In genomic region chr4:124631760-124632159, GRCh38 we compare ENCODE assay signal across 8 cellular contexts.
DNase-seq lines count a peak whose midpoint lies in the region; ATAC-seq, FAIRE-seq and TF ChIP-seq lines count a peak whose summit lies in the region.

No MANE protein-coding gene starts in this region.

- CTCF ChIA-PET in HCT116 (lab: Charles Lee) (no interaction called here), endothelial cell of umbilical vein (lab: Charles Lee) (interaction anchor here (1.8 kb wide), 1 partner anchor 298 kb away, joined by 11 read pairs; no protein-coding TSS in a partner anchor)

- H2AFZ ChIP-seq in HCT116 (ENCODE audit: low read depth, low read length, poor library complexity, severe bottlenecking) (peak overlapping the region; percentile 50), endothelial cell of umbilical vein (ENCODE audit: low read depth, low read length) (no peak overlapping the region)

- no peaks in the 10 kb centered on the region for H3K27me3 ChIP-seq in HCT116 (ENCODE audit: insufficient read depth, low read length)
- no peaks in the 10 kb centered on the region for H3K27me3 ChIP-seq in endothelial cell of umbilical vein (ENCODE audit: control insufficient read depth in 2 of 2, insufficient read depth in 2 of 2, low read length in 2 of 2)
- no peaks in the 10 kb centered on the region for H3K27me3 ChIP-seq in vagina

- peak overlapping the region in 1 of 2 experiments; percentile 6; a peak in 1 of 4 replicates for H3K4me3 ChIP-seq in HCT116 (replicated peaks in 1 of 2; ENCODE audit: low read depth in 1 of 2, low read length in 2 of 2)
- H3K4me3 ChIP-seq in endothelial cell of umbilical vein (replicated peaks in 1 of 3; ENCODE audit: insufficient read depth in 1 of 3, low read depth in 1 of 3, low read length in 3 of 3): no peak overlapping the region
- H3K4me3 ChIP-seq in retinal pigment epithelial cell (ENCODE audit: low read length): no peak overlapping the region
- H3K4me3 ChIP-seq in vagina: no peak overlapping the region

- H3K9me3 ChIP-seq in HCT116 (ENCODE audit: control insufficient read depth in 1 of 2, insufficient read depth in 1 of 2, low read depth in 1 of 2, low read length in 2 of 2) (no peaks in the 10 kb centered on the region), endothelial cell of umbilical vein (replicated peaks; ENCODE audit: control insufficient read depth, insufficient read depth, low read length) (no peaks in the 10 kb centered on the region), vagina (no peaks in the 10 kb centered on the region)

- H3K9ac ChIP-seq in HCT116 (ENCODE audit: low read length) (peak overlapping the region; percentile 10; the same call in 1 of the 2 replicates), endothelial cell of umbilical vein (replicated peaks; ENCODE audit: extremely low read depth, insufficient read depth, low read length) (peak overlapping the region; percentile 35)

- H3K27ac ChIP-seq in HCT116 (ENCODE audit: low read depth, low read length) (peak overlapping the region; percentile 52), endothelial cell of umbilical vein (ENCODE audit: insufficient read depth, low read depth, low read length) (peak overlapping the region; percentile 70), vagina (no peak overlapping the region)

- intact Hi-C loops in HCT116 (cut with micrococcal nuclease) (no loop called here), endothelial cell of umbilical vein (cut with micrococcal nuclease) (loop anchor here (1.0 to 5.0 kb wide), 2 partner anchors 81 to 153 kb away; partner anchors contain the start of gene ANKRD50), vagina (cut with DNase I) (no loop called here)

- no peak for TF ChIP-seq POLR2A in HCT116 (IDR thresholded peaks at IDR 0.05; ENCODE audit: borderline replicate concordance, extremely low read depth, insufficient read depth, insufficient read length)
- no peak for TF ChIP-seq POLR2A in endothelial cell of umbilical vein (IDR thresholded peaks at IDR 0.05; ENCODE audit: low read depth, low read length)
- no peak for TF ChIP-seq POLR2A in vagina (IDR thresholded peaks at IDR 0.05)

- H3K4me1 ChIP-seq in HCT116 (ENCODE audit: control insufficient read depth in 1 of 2, insufficient read depth in 2 of 2, low read length in 2 of 2): peaks cover 18 to 26% of the 10 kb centered on the region in 2 experiments
- peaks cover 29% of the 10 kb centered on the region for H3K4me1 ChIP-seq in endothelial cell of umbilical vein (ENCODE audit: control insufficient read depth, extremely low read depth, insufficient read depth, low read length)
- peaks cover 4% of the 10 kb centered on the region for H3K4me1 ChIP-seq in vagina

- dilution Hi-C loops in endothelial cell of umbilical vein (cut with MboI; ENCODE audit: extremely low pct_ligation_motif_present, low sequenced_read_pairs): no loop called here

- no TSS peak for BruUV-seq in HCT116 (replicated peaks; lab: Mats Ljungman, UMichigan)
- no TSS peak for BruUV-seq in endothelial cell of umbilical vein (replicated peaks; lab: Mats Ljungman, UMichigan)

- RAD21 ChIA-PET in HCT116 (lab: Charles Lee; ENCODE audit: low non-redundant PET in 1 of 2, low total read pairs in 2 of 2, uncharacterized antibody in 2 of 2, unreplicated experiment in 2 of 2): no interaction called here

- POLR2A ChIA-PET in HCT116 (lab: Charles Lee): interaction anchor here (1.0 kb wide), 1 partner anchor 8 kb away, joined by 3 read pairs; no protein-coding TSS in a partner anchor
- POLR2A ChIA-PET in endothelial cell of umbilical vein (lab: Charles Lee): no interaction called here

- peak; percentile 98 for ATAC-seq in HCT116
- no peak for ATAC-seq in HG02840 (IDR thresholded peaks at IDR 0.05; ENCODE audit: low FRiP score, unreplicated experiment)

- DNase-seq in ELR (ENCODE audit: low read depth): peak; percentile 99
- peak; percentile 96 for DNase-seq in HCT116 (ENCODE audit: low read depth, low spot score)
- DNase-seq in M059J (ENCODE audit: low read depth): peak; percentile 97
- DNase-seq in endothelial cell of umbilical vein (ENCODE audit: low read depth, low spot score): peak; percentile 98
- peak; percentile 94 for DNase-seq in retinal pigment epithelial cell (ENCODE audit: low read depth)
- DNase-seq in vagina (ENCODE audit: extremely low spot score in 2 of 2): no peak
- DNase-seq in activated CD4-positive, alpha-beta T cell treated with anti-CD3 and anti-CD28 coated beads for 48 hours: no peak

- no peaks in the 10 kb centered on the region for H4K20me1 ChIP-seq in HCT116 (ENCODE audit: insufficient read depth)
- no peaks in the 10 kb centered on the region for H4K20me1 ChIP-seq in endothelial cell of umbilical vein (replicated peaks; ENCODE audit: control insufficient read depth, extremely low read depth, insufficient read depth, low read length)

- peak; percentile 96 for FAIRE-seq in endothelial cell of umbilical vein (lab: Jason Lieb, UNC)

- H3K36me3 ChIP-seq in HCT116 (ENCODE audit: control insufficient read depth in 1 of 2, insufficient read depth in 2 of 2, low read length in 2 of 2) (no peaks in the 10 kb centered on the region), endothelial cell of umbilical vein (ENCODE audit: control insufficient read depth in 2 of 2, extremely low read depth in 1 of 2, insufficient read depth in 2 of 2, low read length in 2 of 2) (peaks cover 2 to 10% of the 10 kb centered on the region in 2 experiments), vagina (no peaks in the 10 kb centered on the region)

- no peaks in the 10 kb centered on the region for H3K79me2 ChIP-seq in HCT116 (ENCODE audit: insufficient read depth, low read length)
- no peaks in the 10 kb centered on the region for H3K79me2 ChIP-seq in endothelial cell of umbilical vein (ENCODE audit: control insufficient read depth, insufficient read depth, low read length)

- H3K9me1 ChIP-seq in endothelial cell of umbilical vein (replicated peaks; ENCODE audit: control insufficient read depth, extremely low read depth, insufficient read depth, low read length): no peaks in the 10 kb centered on the region

- TF ChIP-seq CTCF in HCT116 (IDR thresholded peaks at IDR 0.05 in 2 of 3, conservative IDR thresholded peaks at IDR 0.05 in 1 of 3; ENCODE audit: borderline replicate concordance in 1 of 3, insufficient read depth in 1 of 3, low read depth in 2 of 3, low read length in 2 of 3): no peak
- no peak for TF ChIP-seq CTCF in endothelial cell of umbilical vein (IDR thresholded peaks at IDR 0.05; ENCODE audit: extremely low read depth in 1 of 2, insufficient read depth in 1 of 2, low read depth in 1 of 2, low read length in 2 of 2)
- TF ChIP-seq CTCF in retinal pigment epithelial cell (conservative IDR thresholded peaks at IDR 0.05; ENCODE audit: low read depth, low read length): no peak
- TF ChIP-seq CTCF in vagina (IDR thresholded peaks at IDR 0.05): no peak

- no peaks in the 10 kb centered on the region for H3K9me2 ChIP-seq in HCT116 (ENCODE audit: insufficient read depth)

- TF ChIP-seq RAD21 in HCT116 (IDR thresholded peaks at IDR 0.05; ENCODE audit: low read depth): peak; percentile 42

- peak overlapping the region; percentile 57 for H3K4me2 ChIP-seq in HCT116 (ENCODE audit: low read length)
- peak overlapping the region; percentile 62 for H3K4me2 ChIP-seq in endothelial cell of umbilical vein (ENCODE audit: insufficient read depth, low read length)

TF ChIP-seq in HCT116, 20 proteins besides CTCF, POLR2A, EP300 and RAD21 (continues in another document):
- TF ChIP-seq MAX (IDR thresholded peaks at IDR 0.05) (peak; percentile 60), FOSL1 (IDR thresholded peaks at IDR 0.05; ENCODE audit: low read depth) (peak; percentile 92), TCF7L2 (IDR thresholded peaks at IDR 0.05; ENCODE audit: borderline replicate concordance, extremely low read depth, insufficient read depth, insufficient read length) (peak; percentile 95)
- TF ChIP-seq, protein P1, sequence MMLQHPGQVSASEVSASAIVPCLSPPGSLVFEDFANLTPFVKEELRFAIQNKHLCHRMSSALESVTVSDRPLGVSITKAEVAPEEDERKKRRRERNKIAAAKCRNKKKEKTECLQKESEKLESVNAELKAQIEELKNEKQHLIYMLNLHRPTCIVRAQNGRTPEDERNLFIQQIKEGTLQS (IDR thresholded peaks at IDR 0.05): peak; percentile 47; the same call in 1 of the 2 replicates

TF ChIP-seq in endothelial cell of umbilical vein, 7 proteins besides CTCF, POLR2A, EP300 and RAD21:
- TF ChIP-seq EZH2 (IDR thresholded peaks at IDR 0.05; ENCODE audit: borderline replicate concordance, low read depth, low read length, severe bottlenecking) (no peak), POLR2AphosphoS5 (IDR thresholded peaks at IDR 0.05; ENCODE audit: insufficient read depth, low read depth, low read length) (peak; percentile 75), FOS (IDR thresholded peaks at IDR 0.05; ENCODE audit: borderline replicate concordance, insufficient read depth, low read length) (peak; percentile 97), GATA2 (IDR thresholded peaks at IDR 0.05; ENCODE audit: insufficient read depth, insufficient read length, low read depth, low read length) (peak; percentile 86), JUN (IDR thresholded peaks at IDR 0.05; ENCODE audit: borderline replicate concordance, insufficient read depth, insufficient read length, low read depth) (peak; percentile 96), MYC (IDR thresholded peaks at IDR 0.05; ENCODE audit: low read depth, low read length) (no peak), MAX (IDR thresholded peaks at IDR 0.05; ENCODE audit: insufficient read depth, insufficient read length) (no peak)

Comparison
In these comparisons a context has a peak if more than half of its experiments do, and no peak if none do; other contexts are left out.
1. DNase-seq: peak in ELR (single experiment), HCT116 (single experiment), M059J (single experiment), endothelial cell of umbilical vein (single experiment) and retinal pigment epithelial cell (single experiment); none in vagina (0 of 2) and activated CD4-positive, alpha-beta T cell treated with anti-CD3 and anti-CD28 coated beads for 48 hours (single experiment).